Comparison of ENCODE assay signal across 1 cellular context in the genomic region with DNA sequence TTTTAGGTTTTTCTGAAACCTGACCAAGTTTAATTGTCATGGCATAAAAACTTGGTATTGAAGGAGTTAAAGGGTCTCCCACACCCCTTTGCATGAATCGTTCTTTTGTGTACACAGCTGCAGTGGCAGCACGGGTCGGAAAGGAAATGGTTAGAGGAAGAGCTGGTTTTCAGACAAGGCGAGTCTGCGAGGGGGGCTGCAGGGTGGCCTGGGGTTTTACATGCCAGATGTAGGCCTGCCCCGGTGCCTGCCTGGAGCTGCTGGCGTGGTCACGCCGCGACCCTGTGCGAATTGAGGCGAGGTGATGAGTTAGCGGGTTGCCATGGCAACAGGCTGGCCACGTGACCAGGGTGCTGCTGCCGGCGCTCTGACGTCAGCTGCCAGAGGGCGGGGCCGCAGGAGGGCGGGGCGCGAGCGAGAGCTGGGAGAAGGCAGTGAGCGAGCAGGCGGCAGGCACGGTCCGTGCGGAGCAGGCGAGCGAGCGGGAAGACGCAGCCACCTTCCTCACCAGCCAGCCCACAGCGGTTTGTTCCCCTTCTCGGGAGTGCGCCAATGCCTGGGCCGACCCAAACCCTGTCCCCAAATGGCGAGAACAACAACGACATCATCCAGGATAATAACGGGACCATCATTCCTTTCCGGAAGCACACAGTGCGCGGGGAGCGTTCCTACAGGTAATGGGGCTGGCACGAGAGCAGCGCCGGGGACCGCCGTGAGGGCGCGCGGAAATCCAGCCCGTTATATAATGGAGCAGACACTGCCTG.
TF ChIP-seq lines count a peak whose summit lies in the region.

TSS of gene MAPRE2 (plus strand) at position 426 of the 764 bp plus-strand sequence. CDS start at position 553, 127 bp downstream.

TF ChIP-seq in HepG2, 621 proteins besides CTCF, POLR2A, EP300 and RAD21 (continued from another document and continues in another):
- TF ChIP-seq, protein P1, sequence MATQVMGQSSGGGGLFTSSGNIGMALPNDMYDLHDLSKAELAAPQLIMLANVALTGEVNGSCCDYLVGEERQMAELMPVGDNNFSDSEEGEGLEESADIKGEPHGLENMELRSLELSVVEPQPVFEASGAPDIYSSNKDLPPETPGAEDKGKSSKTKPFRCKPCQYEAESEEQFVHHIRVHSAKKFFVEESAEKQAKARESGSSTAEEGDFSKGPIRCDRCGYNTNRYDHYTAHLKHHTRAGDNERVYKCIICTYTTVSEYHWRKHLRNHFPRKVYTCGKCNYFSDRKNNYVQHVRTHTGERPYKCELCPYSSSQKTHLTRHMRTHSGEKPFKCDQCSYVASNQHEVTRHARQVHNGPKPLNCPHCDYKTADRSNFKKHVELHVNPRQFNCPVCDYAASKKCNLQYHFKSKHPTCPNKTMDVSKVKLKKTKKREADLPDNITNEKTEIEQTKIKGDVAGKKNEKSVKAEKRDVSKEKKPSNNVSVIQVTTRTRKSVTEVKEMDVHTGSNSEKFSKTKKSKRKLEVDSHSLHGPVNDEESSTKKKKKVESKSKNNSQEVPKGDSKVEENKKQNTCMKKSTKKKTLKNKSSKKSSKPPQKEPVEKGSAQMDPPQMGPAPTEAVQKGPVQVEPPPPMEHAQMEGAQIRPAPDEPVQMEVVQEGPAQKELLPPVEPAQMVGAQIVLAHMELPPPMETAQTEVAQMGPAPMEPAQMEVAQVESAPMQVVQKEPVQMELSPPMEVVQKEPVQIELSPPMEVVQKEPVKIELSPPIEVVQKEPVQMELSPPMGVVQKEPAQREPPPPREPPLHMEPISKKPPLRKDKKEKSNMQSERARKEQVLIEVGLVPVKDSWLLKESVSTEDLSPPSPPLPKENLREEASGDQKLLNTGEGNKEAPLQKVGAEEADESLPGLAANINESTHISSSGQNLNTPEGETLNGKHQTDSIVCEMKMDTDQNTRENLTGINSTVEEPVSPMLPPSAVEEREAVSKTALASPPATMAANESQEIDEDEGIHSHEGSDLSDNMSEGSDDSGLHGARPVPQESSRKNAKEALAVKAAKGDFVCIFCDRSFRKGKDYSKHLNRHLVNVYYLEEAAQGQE (IDR thresholded peaks at IDR 0.05; ENCODE audit: borderline replicate concordance in 1 of 2, low read depth in 1 of 2, low read length in 2 of 2), result no peak
- TF ChIP-seq HMGA1 (CRISPR knock-in tag; conservative IDR thresholded peaks at IDR 0.05) (no peak), ZNF879 (CRISPR knock-in tag; IDR thresholded peaks at IDR 0.05) (peak; percentile 60; the same call in 1 of the 2 replicates), ZNF292 (CRISPR knock-in tag; IDR thresholded peaks at IDR 0.05; ENCODE audit: borderline replicate concordance, low read depth) (peak; percentile 98), ZNF746 (CRISPR knock-in tag; IDR thresholded peaks at IDR 0.05) (no peak), ZNF549 (CRISPR knock-in tag; IDR thresholded peaks at IDR 0.05) (no peak), ZNF274 (CRISPR knock-in tag; IDR thresholded peaks at IDR 0.05) (peak; percentile 83), ATM (IDR thresholded peaks at IDR 0.05; ENCODE audit: borderline replicate concordance) (no peak), IKZF5 (CRISPR knock-in tag; IDR thresholded peaks at IDR 0.05) (0 out of 2 replicates have a peak, but pooled peaks have one; percentile 32), ZNF124 (CRISPR knock-in tag; IDR thresholded peaks at IDR 0.05) (peak; percentile 65; the same call in 1 of the 2 replicates), ZNF260 (CRISPR knock-in tag; IDR thresholded peaks at IDR 0.05; ENCODE audit: borderline replicate concordance, low read depth) (no peak), SALL2 (CRISPR knock-in tag; IDR thresholded peaks at IDR 0.05) (0 out of 2 replicates have a peak, but pooled peaks have one; percentile 43), ZNF709 (CRISPR knock-in tag; IDR thresholded peaks at IDR 0.05) (peak; percentile 81; the same call in 1 of the 2 replicates), SRSF9 (IDR thresholded peaks at IDR 0.05; ENCODE audit: borderline replicate concordance, insufficient read depth, low read depth, low read length, poor library complexity, severe bottlenecking) (no peak), SUZ12 (IDR thresholded peaks at IDR 0.05; ENCODE audit: low read depth, low read length) (no peak), MXD3 (CRISPR knock-in tag; IDR thresholded peaks at IDR 0.05) (peak; percentile 41; the same call in 1 of the 2 replicates), ZNF569 (CRISPR knock-in tag; IDR thresholded peaks at IDR 0.05; ENCODE audit: borderline replicate concordance) (no peak), NONO (IDR thresholded peaks at IDR 0.05) (no peak), NONO (CRISPR knock-in tag; conservative IDR thresholded peaks at IDR 0.05) (peak; percentile 87), KMT2B (CRISPR knock-in tag; IDR thresholded peaks at IDR 0.05) (peak; percentile 84; the same call in 1 of the 2 replicates), HHEX (CRISPR knock-in tag; IDR thresholded peaks at IDR 0.05) (no peak), HMG20B (CRISPR knock-in tag; conservative IDR thresholded peaks at IDR 0.05) (no peak), ZNF232 (CRISPR knock-in tag; IDR thresholded peaks at IDR 0.05; ENCODE audit: borderline replicate concordance) (peak; percentile 69; the same call in 1 of the 2 replicates), ZNF674 (CRISPR knock-in tag; IDR thresholded peaks at IDR 0.05; ENCODE audit: low read depth) (no peak), TCF12 (IDR thresholded peaks at IDR 0.05) (no peak), TCF12 (CRISPR knock-in tag; IDR thresholded peaks at IDR 0.05) (peak; percentile 71; the same call in 1 of the 2 replicates), ZNF367 (CRISPR knock-in tag; IDR thresholded peaks at IDR 0.05; ENCODE audit: borderline replicate concordance) (no peak), ZNF574 (CRISPR knock-in tag; IDR thresholded peaks at IDR 0.05) (peak; percentile 82), ZBTB26 (CRISPR knock-in tag; IDR thresholded peaks at IDR 0.05; ENCODE audit: borderline replicate concordance) (peak; percentile 79), ZNF713 (CRISPR knock-in tag; IDR thresholded peaks at IDR 0.05) (no peak), SP4 (CRISPR knock-in tag; IDR thresholded peaks at IDR 0.05) (peak; percentile 93)
- TF ChIP-seq, protein P2, sequence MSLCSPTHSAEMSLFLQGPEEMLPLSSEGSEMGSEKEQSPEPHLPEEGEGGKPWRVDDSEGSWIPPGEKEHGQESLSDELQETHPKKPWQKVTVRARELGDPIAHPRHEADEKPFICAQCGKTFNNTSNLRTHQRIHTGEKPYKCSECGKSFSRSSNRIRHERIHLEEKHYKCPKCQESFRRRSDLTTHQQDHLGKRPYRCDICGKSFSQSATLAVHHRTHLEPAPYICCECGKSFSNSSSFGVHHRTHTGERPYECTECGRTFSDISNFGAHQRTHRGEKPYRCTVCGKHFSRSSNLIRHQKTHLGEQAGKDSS (CRISPR knock-in tag; IDR thresholded peaks at IDR 0.05; ENCODE audit: borderline replicate concordance, low read depth), result peak; percentile 84
- TF ChIP-seq, protein P3, sequence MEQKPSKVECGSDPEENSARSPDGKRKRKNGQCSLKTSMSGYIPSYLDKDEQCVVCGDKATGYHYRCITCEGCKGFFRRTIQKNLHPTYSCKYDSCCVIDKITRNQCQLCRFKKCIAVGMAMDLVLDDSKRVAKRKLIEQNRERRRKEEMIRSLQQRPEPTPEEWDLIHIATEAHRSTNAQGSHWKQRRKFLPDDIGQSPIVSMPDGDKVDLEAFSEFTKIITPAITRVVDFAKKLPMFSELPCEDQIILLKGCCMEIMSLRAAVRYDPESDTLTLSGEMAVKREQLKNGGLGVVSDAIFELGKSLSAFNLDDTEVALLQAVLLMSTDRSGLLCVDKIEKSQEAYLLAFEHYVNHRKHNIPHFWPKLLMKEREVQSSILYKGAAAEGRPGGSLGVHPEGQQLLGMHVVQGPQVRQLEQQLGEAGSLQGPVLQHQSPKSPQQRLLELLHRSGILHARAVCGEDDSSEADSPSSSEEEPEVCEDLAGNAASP (CRISPR knock-in tag; IDR thresholded peaks at IDR 0.05; ENCODE audit: borderline replicate concordance), result peak; percentile 26; the same call in 1 of the 2 replicates
- TF ChIP-seq, protein P4, sequence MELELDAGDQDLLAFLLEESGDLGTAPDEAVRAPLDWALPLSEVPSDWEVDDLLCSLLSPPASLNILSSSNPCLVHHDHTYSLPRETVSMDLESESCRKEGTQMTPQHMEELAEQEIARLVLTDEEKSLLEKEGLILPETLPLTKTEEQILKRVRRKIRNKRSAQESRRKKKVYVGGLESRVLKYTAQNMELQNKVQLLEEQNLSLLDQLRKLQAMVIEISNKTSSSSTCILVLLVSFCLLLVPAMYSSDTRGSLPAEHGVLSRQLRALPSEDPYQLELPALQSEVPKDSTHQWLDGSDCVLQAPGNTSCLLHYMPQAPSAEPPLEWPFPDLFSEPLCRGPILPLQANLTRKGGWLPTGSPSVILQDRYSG (CRISPR knock-in tag; IDR thresholded peaks at IDR 0.05), result no peak
- TF ChIP-seq, protein P5, sequence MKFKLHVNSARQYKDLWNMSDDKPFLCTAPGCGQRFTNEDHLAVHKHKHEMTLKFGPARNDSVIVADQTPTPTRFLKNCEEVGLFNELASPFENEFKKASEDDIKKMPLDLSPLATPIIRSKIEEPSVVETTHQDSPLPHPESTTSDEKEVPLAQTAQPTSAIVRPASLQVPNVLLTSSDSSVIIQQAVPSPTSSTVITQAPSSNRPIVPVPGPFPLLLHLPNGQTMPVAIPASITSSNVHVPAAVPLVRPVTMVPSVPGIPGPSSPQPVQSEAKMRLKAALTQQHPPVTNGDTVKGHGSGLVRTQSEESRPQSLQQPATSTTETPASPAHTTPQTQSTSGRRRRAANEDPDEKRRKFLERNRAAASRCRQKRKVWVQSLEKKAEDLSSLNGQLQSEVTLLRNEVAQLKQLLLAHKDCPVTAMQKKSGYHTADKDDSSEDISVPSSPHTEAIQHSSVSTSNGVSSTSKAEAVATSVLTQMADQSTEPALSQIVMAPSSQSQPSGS (CRISPR knock-in tag; IDR thresholded peaks at IDR 0.05), result peak; percentile 74; the same call in 1 of the 2 replicates
- TF ChIP-seq, protein P6, sequence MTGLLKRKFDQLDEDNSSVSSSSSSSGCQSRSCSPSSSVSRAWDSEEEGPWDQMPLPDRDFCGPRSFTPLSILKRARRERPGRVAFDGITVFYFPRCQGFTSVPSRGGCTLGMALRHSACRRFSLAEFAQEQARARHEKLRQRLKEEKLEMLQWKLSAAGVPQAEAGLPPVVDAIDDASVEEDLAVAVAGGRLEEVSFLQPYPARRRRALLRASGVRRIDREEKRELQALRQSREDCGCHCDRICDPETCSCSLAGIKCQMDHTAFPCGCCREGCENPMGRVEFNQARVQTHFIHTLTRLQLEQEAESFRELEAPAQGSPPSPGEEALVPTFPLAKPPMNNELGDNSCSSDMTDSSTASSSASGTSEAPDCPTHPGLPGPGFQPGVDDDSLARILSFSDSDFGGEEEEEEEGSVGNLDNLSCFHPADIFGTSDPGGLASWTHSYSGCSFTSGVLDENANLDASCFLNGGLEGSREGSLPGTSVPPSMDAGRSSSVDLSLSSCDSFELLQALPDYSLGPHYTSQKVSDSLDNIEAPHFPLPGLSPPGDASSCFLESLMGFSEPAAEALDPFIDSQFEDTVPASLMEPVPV (CRISPR knock-in tag; IDR thresholded peaks at IDR 0.05), result peak; percentile 91
- TF ChIP-seq, protein P7, sequence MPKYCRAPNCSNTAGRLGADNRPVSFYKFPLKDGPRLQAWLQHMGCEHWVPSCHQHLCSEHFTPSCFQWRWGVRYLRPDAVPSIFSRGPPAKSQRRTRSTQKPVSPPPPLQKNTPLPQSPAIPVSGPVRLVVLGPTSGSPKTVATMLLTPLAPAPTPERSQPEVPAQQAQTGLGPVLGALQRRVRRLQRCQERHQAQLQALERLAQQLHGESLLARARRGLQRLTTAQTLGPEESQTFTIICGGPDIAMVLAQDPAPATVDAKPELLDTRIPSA (CRISPR knock-in tag; IDR thresholded peaks at IDR 0.05; ENCODE audit: borderline replicate concordance), result no peak
